Comparison of ENCODE assay signal across 8 cellular contexts in genomic region chr7:128410092-128410665, GRCh38. TPM values are rescaled to one million over a fixed set of nuclear protein-coding genes. Genes with fewer than 3 reads are reported as not detected.
DNase-seq lines count a peak whose midpoint lies in the region; ATAC-seq and TF ChIP-seq lines count a peak whose summit lies in the region.

No MANE protein-coding gene starts in this region.

- POLR2A ChIA-PET in PC-3 (lab: Charles Lee; ENCODE audit: unreplicated experiment), result no interaction called here

- H3K4me2 ChIP-seq in PC-3 (ENCODE audit: low read length) (peak overlapping the region; percentile 96), parathyroid adenoma (ENCODE audit: low read length) (peak overlapping the region; percentile 89)

- peaks cover 12% of the 10 kb centered on the region for H3K79me2 ChIP-seq in PC-3 (ENCODE audit: low read length)
- H3K79me2 ChIP-seq in parathyroid adenoma, result no peaks in the 10 kb centered on the region

- H3K9ac ChIP-seq in PC-3 (ENCODE audit: low read length), result peak overlapping the region; percentile 35
- H3K9ac ChIP-seq in parathyroid adenoma, result no peak overlapping the region

- CTCF ChIA-PET in PC-3 (lab: Charles Lee), result interaction anchor here (1.0 kb wide), 1 partner anchor 17 kb away, joined by 3 read pairs; no protein-coding TSS in a partner anchor
- CTCF ChIA-PET in activated naive CD4-positive, alpha-beta T cell treated with anti-CD3 and anti-CD28 coated beads for 36 hours (lab: Charles Lee), result interaction anchor here (1.0 to 2.2 kb wide), 4 partner anchors 15 to 49 kb away, joined by 4 to 8 read pairs (median 5); no protein-coding TSS in a partner anchor

- peak; percentile 80 for DNase-seq in AG20443 (ENCODE audit: low spot score)
- DNase-seq in PC-3, result peak; percentile 62
- peak; percentile 75 for DNase-seq in activated naive CD4-positive, alpha-beta T cell treated with anti-CD3 and anti-CD28 coated beads for 36 hours
- DNase-seq in glomerular visceral epithelial cell (ENCODE audit: extremely low spot score), result peak; percentile 83
- DNase-seq in aorta, result peak; percentile 81 to 87

- 0 to 1% methylated on average over 28 to 31 of the region's 31 CpGs for WGBS in aorta, 2 donors

- no peaks in the 10 kb centered on the region for H3K36me3 Mint-ChIP-seq in activated naive CD4-positive, alpha-beta T cell treated with anti-CD3 and anti-CD28 coated beads for 36 hours (ENCODE audit: low read depth)

- intact Hi-C loops in PC-3 (cut with micrococcal nuclease), result no loop called here
- intact Hi-C loops in activated naive CD4-positive, alpha-beta T cell treated with anti-CD3 and anti-CD28 coated beads for 36 hours (cut with micrococcal nuclease), result loop anchor here (1.0 kb wide), 1 partner anchor 45 kb away; the partner anchor contains the start of gene HILPDA
- intact Hi-C loops in aorta (cut with DNase I), result no loop called here

- H3K9me3 Mint-ChIP-seq in activated naive CD4-positive, alpha-beta T cell treated with anti-CD3 and anti-CD28 coated beads for 36 hours, result no peaks in the 10 kb centered on the region

- H3K27me3 Mint-ChIP-seq in activated naive CD4-positive, alpha-beta T cell treated with anti-CD3 and anti-CD28 coated beads for 36 hours (ENCODE audit: low read depth), result peaks cover 2% of the 10 kb centered on the region

- BruUV-seq in PC-3 (replicated peaks; lab: Mats Ljungman, UMichigan), result TSS peak; percentile 89

- no peaks in the 10 kb centered on the region for H3K9me3 ChIP-seq in PC-3 (ENCODE audit: low read length)
- no peaks in the 10 kb centered on the region for H3K9me3 ChIP-seq in parathyroid adenoma (ENCODE audit: control insufficient read depth, low read length)
- no peaks in the 10 kb centered on the region for H3K9me3 ChIP-seq in aorta (ENCODE audit: control insufficient read depth, low read length)

- peak overlapping the region; percentile 87 for H2AFZ ChIP-seq in PC-3 (ENCODE audit: low read length)
- H2AFZ ChIP-seq in parathyroid adenoma, result peak overlapping the region; percentile 80

- peaks cover 16% of the 10 kb centered on the region for H3K4me1 Mint-ChIP-seq in activated naive CD4-positive, alpha-beta T cell treated with anti-CD3 and anti-CD28 coated beads for 36 hours (ENCODE audit: low read depth)

- H3K4me3 Mint-ChIP-seq in activated naive CD4-positive, alpha-beta T cell treated with anti-CD3 and anti-CD28 coated beads for 36 hours, result peak overlapping the region; percentile 85

- peak; percentile 23 for ATAC-seq in GM19023 (IDR thresholded peaks at IDR 0.05; ENCODE audit: unreplicated experiment)
- ATAC-seq in HG03432 (IDR thresholded peaks at IDR 0.05; ENCODE audit: unreplicated experiment), result peak; percentile 23
- ATAC-seq in PC-3, result peak; percentile 53
- peak; percentile 68 for ATAC-seq in aorta (ENCODE audit: low FRiP score)

- no peaks in the 10 kb centered on the region for H3K9me2 ChIP-seq in PC-3 (replicated peaks; ENCODE audit: low read length)

- no peaks in the 10 kb centered on the region for H4K20me1 ChIP-seq in PC-3 (ENCODE audit: low read length)

- peak overlapping the region; percentile 47 for H3K27ac Mint-ChIP-seq in activated naive CD4-positive, alpha-beta T cell treated with anti-CD3 and anti-CD28 coated beads for 36 hours

- no peaks in the 10 kb centered on the region for H3K36me3 ChIP-seq in PC-3 (ENCODE audit: low read depth, low read length)
- H3K36me3 ChIP-seq in parathyroid adenoma (ENCODE audit: control insufficient read depth, insufficient read depth, low read length), result no peaks in the 10 kb centered on the region
- H3K36me3 ChIP-seq in aorta (ENCODE audit: control insufficient read depth in 1 of 2, insufficient read depth in 2 of 2, low read length in 1 of 2), result no peaks in the 10 kb centered on the region

- H3K27me3 ChIP-seq in PC-3 (ENCODE audit: low read length), result no peaks in the 10 kb centered on the region
- no peaks in the 10 kb centered on the region for H3K27me3 ChIP-seq in parathyroid adenoma (ENCODE audit: control insufficient read depth, insufficient read depth, low read length)
- no peaks in the 10 kb centered on the region for H3K27me3 ChIP-seq in aorta (ENCODE audit: control insufficient read depth in 1 of 2, insufficient read depth in 2 of 2, low read length in 1 of 2)

- H3K4me1 ChIP-seq in PC-3 (ENCODE audit: insufficient read depth, low read length) (peaks cover 8% of the 10 kb centered on the region), parathyroid adenoma (peaks cover 12% of the 10 kb centered on the region), aorta (ENCODE audit: control insufficient read depth in 1 of 2, insufficient read depth in 2 of 2, low read length in 2 of 2) (no peaks in the 10 kb centered on the region)

- H3K4me3 ChIP-seq in PC-3 (ENCODE audit: low read length), result peak overlapping the region; percentile 76
- H3K4me3 ChIP-seq in parathyroid adenoma (ENCODE audit: low read depth, low read length), result peak overlapping the region; percentile 63
- H3K4me3 ChIP-seq in aorta (ENCODE audit: low read length in 2 of 2), result peak overlapping the region; percentile 47 to 56

- no peak for TF ChIP-seq CTCF in PC-3 (conservative IDR thresholded peaks at IDR 0.05; ENCODE audit: low read depth, low read length)
- no peak for TF ChIP-seq CTCF in parathyroid adenoma (IDR thresholded peaks at IDR 0.05)

- no peaks in the 10 kb centered on the region for H3F3A ChIP-seq in PC-3 (ENCODE audit: low read length, unreplicated experiment)

- H3K27ac ChIP-seq in PC-3 (ENCODE audit: low read length), result peak overlapping the region; percentile 38
- H3K27ac ChIP-seq in parathyroid adenoma, result peak overlapping the region; percentile 82
- H3K27ac ChIP-seq in aorta (ENCODE audit: low read depth in 1 of 2, low read length in 2 of 2), result peak overlapping the region in 1 of 2 donors; percentile 86

RNA-seq across cellular contexts. Expression of gene IMPDH1, which starts 0.4 kb away (rescaled TPM):
- total RNA-seq in PC-3 (2014; rRNA removed) (128 and 142 TPM in 2 replicates), aorta (10 to 100 TPM; 41.5 to 60.1 TPM)
- 10 to 100 TPM; 44.3 to 45.9 TPM for total RNA-seq in activated naive CD4-positive, alpha-beta T cell treated with anti-CD3 and anti-CD28 coated beads for 36 hours
- 10 to 100 TPM; 21.0 to 40.0 TPM for polyA plus RNA-seq in aorta

RNA-seq across cellular contexts. Expression of gene HILPDA, which starts 45.5 kb away (rescaled TPM):
- total RNA-seq in PC-3 (2014; rRNA removed) (25.7 and 29.1 TPM in 2 replicates), aorta (10 to 100 TPM in 1 of 2 donors, 1 to 10 TPM in 1; 9.1 to 36.8 TPM)
- total RNA-seq in activated naive CD4-positive, alpha-beta T cell treated with anti-CD3 and anti-CD28 coated beads for 36 hours, result 10 to 100 TPM; 12.4 to 13.6 TPM
- 10 to 100 TPM in 1 of 2 donors, 1 to 10 TPM in 1; 4.1 to 11.7 TPM for polyA plus RNA-seq in aorta

RNA-seq across cellular contexts. Expression of gene PRRT4, which starts 48.7 kb away (rescaled TPM):
- total RNA-seq in PC-3 (2014; rRNA removed) (0.36 and 0.69 TPM in 2 replicates), aorta (1 to 10 TPM in 1 of 2 donors, under 1 TPM in 1; 0.23 to 5.8 TPM)
- total RNA-seq in activated naive CD4-positive, alpha-beta T cell treated with anti-CD3 and anti-CD28 coated beads for 36 hours, result under 1 TPM in 1 of 2 experiments, not detected in 1; 0.40 TPM
- polyA plus RNA-seq in aorta, result under 1 TPM in 1 of 2 donors, not detected in 1; 0.28 TPM
